Comparison of ENCODE assay signal across 10 cellular contexts in genomic region chr10:124106241-124106905, GRCh38. TPM values are rescaled to one million over a fixed set of nuclear protein-coding genes. Genes with fewer than 3 reads are reported as not detected.
DNase-seq lines count a peak whose midpoint lies in the region; ATAC-seq, FAIRE-seq and TF ChIP-seq lines count a peak whose summit lies in the region.
"Had no signal": no experiment of that assay in that cellular context is flagged by ENCODE, and none has a peak within 500 bp of the region (broad histone marks: within the 10 kb centered on the region; RNA-seq: fewer than 3 reads in every experiment).

No MANE protein-coding gene starts in this region.

- H3K4me1 ChIP-seq in right cardiac atrium (ENCODE audit: control insufficient read depth, insufficient read depth, low read length) (no peaks in the 10 kb centered on the region), transverse colon (peaks cover 13 to 23% (median 16%) of the 10 kb centered on the region in 4 donors)

- peak; percentile 79 for ATAC-seq in GM18858 (IDR thresholded peaks at IDR 0.05; ENCODE audit: unreplicated experiment)
- ATAC-seq in HG02642 (IDR thresholded peaks at IDR 0.05; ENCODE audit: poor library complexity, unreplicated experiment), result peak; percentile 79
- ATAC-seq in right cardiac atrium, result peak in 1 of 2 donors; percentile 65

- no peak overlapping the region for H3K27ac ChIP-seq in right cardiac atrium (ENCODE audit: low read length)
- peak overlapping the region; percentile 68 to 81 (median 71) for H3K27ac ChIP-seq in transverse colon
- H3K27ac ChIP-seq in dorsolateral prefrontal cortex, result peak overlapping the region in 10 of 59 donors; percentile 5 to 72 (median 40)

- TF ChIP-seq POLR2A in transverse colon (IDR thresholded peaks at IDR 0.05), result no peak

- 46% methylated on average over 10 of the region's 10 CpGs for WGBS in right cardiac atrium
- WGBS in transverse colon (ENCODE audit: low coverage in 1 of 2), 2 donors, result 17 to 25% methylated on average over 2 to 10 of the region's 10 CpGs

- no peaks in the 10 kb centered on the region for H3K36me3 ChIP-seq in transverse colon

- H3K4me3 ChIP-seq in right cardiac atrium (ENCODE audit: low read length) (no peak overlapping the region), transverse colon (no peak overlapping the region), dorsolateral prefrontal cortex (no peak overlapping the region)
- H3K4me3 ChIP-seq: skin epidermis had no signal

- no peak for TF ChIP-seq CTCF in transverse colon (IDR thresholded peaks at IDR 0.05)
- no peak for TF ChIP-seq CTCF in dorsolateral prefrontal cortex (IDR thresholded peaks at IDR 0.05 in 54 of 56, conservative IDR thresholded peaks at IDR 0.05 in 2 of 56; ENCODE audit: low read depth in 1 of 56, partially characterized antibody in 56 of 56)

- H3K27me3 ChIP-seq in right cardiac atrium (ENCODE audit: control insufficient read depth, insufficient read depth) (no peaks in the 10 kb centered on the region), transverse colon (no peaks in the 10 kb centered on the region), dorsolateral prefrontal cortex (peaks cover 0 to 12% (median 0%) of the 10 kb centered on the region in 45 donors)

- in situ Hi-C loops in transverse colon (cut with MboI; ENCODE audit: low pct_ligation_motif_present in 1 of 4, low pct_unique_long_range_greater_than_20kb in 1 of 4, low sequenced_read_pairs in 3 of 4), result no loop called here

- H3K9me3 ChIP-seq in right cardiac atrium (ENCODE audit: control insufficient read depth, low read length), result no peaks in the 10 kb centered on the region
- H3K9me3 ChIP-seq in transverse colon, result no peaks in the 10 kb centered on the region

- FAIRE-seq in RCC 7860 (lab: Jason Lieb, UNC), result peak; percentile 85

- intact Hi-C loops in right cardiac atrium (cut with DNase I) (no loop called here), transverse colon (cut with DNase I; ENCODE audit: low total_unique reads) (loop anchor here (10.0 kb wide), 1 partner anchor 48 kb away; no protein-coding TSS in a partner anchor), dorsolateral prefrontal cortex (cut with DNase I) (no loop called here)

- DNase-seq in RCC 7860 (ENCODE audit: low spot score) (peak; percentile 53), right cardiac atrium (peak; percentile 58 to 84 (median 72)), transverse colon (peak; percentile 71), NCI-H187 treated with DMSO at 0.1 percent for 48 hours (lab: John Stamatoyannopoulos, UW) (no peak), dorsolateral prefrontal cortex (no peak), NCI-H774 (lab: John Stamatoyannopoulos, UW) (no peak)

- TF ChIP-seq EP300 in transverse colon (IDR thresholded peaks at IDR 0.05; ENCODE audit: low read depth), result no peak

RNA-seq across cellular contexts. Expression of gene CHST15, which starts 13.0 kb away (rescaled TPM):
- total RNA-seq in right cardiac atrium (10 to 100 TPM in 1 of 4 donors, 1 to 10 TPM in 3; 5.0 to 11.9 (median 8.7) TPM), transverse colon (10 to 100 TPM in 3 of 4 donors, 1 to 10 TPM in 1; 10.0 to 25.4 (median 16.0) TPM), dorsolateral prefrontal cortex (10 to 100 TPM; 24.1 to 81.5 (median 53.1) TPM)
- polyA plus RNA-seq in right cardiac atrium, result 2.2 TPM
- total RNA-seq: T-helper 2 cell treated with Interferon-gamma antibody and Interleukin-4, amounts not matched to agents 100 ng/mL and 5 ng/mL, for 36 hours had no signal

Comparison
In these comparisons a context has a peak if more than half of its experiments do, and no peak if none do; other contexts are left out.
1. DNase-seq: peak in RCC 7860 (single experiment), right cardiac atrium (3 of 3) and transverse colon (single experiment); none in NCI-H187 treated with DMSO at 0.1 percent for 48 hours (single experiment), dorsolateral prefrontal cortex (0 of 10) and NCI-H774 (single experiment).